In the genomic region with DNA sequence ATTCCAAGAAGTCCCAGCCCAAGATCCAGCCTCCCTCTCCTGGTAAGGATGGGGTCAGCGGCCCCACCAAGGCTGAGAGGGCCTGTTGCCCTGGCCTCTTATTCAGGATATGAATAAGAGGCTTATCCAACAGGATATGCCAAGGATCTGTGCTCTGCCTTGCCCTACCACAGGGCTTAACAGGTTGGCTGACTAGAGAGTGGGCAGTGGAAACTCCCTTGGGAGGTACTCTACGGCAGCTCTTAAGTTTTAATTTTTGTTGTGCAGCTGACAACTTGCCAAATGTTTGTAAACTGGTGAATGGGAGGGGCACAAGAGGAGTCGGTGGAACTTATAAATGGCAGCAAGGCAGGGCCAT, we compare ENCODE assay signal across 11 cellular contexts. TPM values are rescaled to one million over a fixed set of nuclear protein-coding genes. Genes with fewer than 3 reads are reported as not detected.
DNase-seq lines count a peak whose midpoint lies in the region; ATAC-seq and TF ChIP-seq lines count a peak whose summit lies in the region.
"Had no signal": no experiment of that assay in that cellular context is flagged by ENCODE, and none has a peak within 500 bp of the region (broad histone marks: within the 10 kb centered on the region; RNA-seq: fewer than 3 reads in every experiment).

No MANE protein-coding gene starts in this region.

- H3K27me3 ChIP-seq in SJSA1 (replicated peaks) (no peaks in the 10 kb centered on the region), fibroblast of lung (ENCODE audit: control insufficient read depth, insufficient read depth, low read length) (no peaks in the 10 kb centered on the region), psoas muscle (ENCODE audit: insufficient read depth in 3 of 3, low read length in 2 of 3) (no peaks in the 10 kb centered on the region)

- DNase-seq in D341Med (ENCODE audit: low spot score) (peak; percentile 75), SJSA1 (ENCODE audit: low read depth in 1 of 2, low spot score in 2 of 2) (no peak), fibroblast of lung (ENCODE audit: low read depth in 2 of 2) (no peak), psoas muscle (no peak), DMS153 (lab: John Stamatoyannopoulos, UW) (no peak), foreskin fibroblast (no peak)
- DNase-seq: GDM1, NCI-H774 had no signal

- ATAC-seq in psoas muscle (peak; percentile 2 to 26 (median 16)), GM18870 (IDR thresholded peaks at IDR 0.05; ENCODE audit: unreplicated experiment) (no peak), HG03378 (IDR thresholded peaks at IDR 0.05; ENCODE audit: unreplicated experiment) (no peak)

- WGBS in psoas muscle, 3 donors, result 34 to 40% (median 37%) methylated on average over 3 of the region's 3 CpGs

- peaks cover 4% of the 10 kb centered on the region for H3K79me2 ChIP-seq in fibroblast of lung (ENCODE audit: control insufficient read depth, insufficient read depth, low read length)

- H2AFZ ChIP-seq in fibroblast of lung (ENCODE audit: low read length), result no peak overlapping the region

- TF ChIP-seq CTCF in fibroblast of lung (conservative IDR thresholded peaks at IDR 0.05 in 1 of 2, IDR thresholded peaks at IDR 0.05 in 1 of 2; ENCODE audit: low read depth in 1 of 2, low read length in 2 of 2), result peak in 1 of 2 donors; percentile 7
- no peak for TF ChIP-seq CTCF in psoas muscle (IDR thresholded peaks at IDR 0.05)
- no peak for TF ChIP-seq CTCF in foreskin fibroblast (IDR thresholded peaks at IDR 0.05; ENCODE audit: low read depth, low read length)

- H3K9me3 ChIP-seq in SJSA1 (replicated peaks), result no peaks in the 10 kb centered on the region
- H3K9me3 ChIP-seq in fibroblast of lung (ENCODE audit: control insufficient read depth, insufficient read depth, low read depth, low read length), result no peaks in the 10 kb centered on the region
- no peaks in the 10 kb centered on the region for H3K9me3 ChIP-seq in psoas muscle

- intact Hi-C loops in psoas muscle (cut with DNase I), result no loop called here

- H3K36me3 ChIP-seq in SJSA1, result peaks cover 90% of the 10 kb centered on the region
- peaks cover 24% of the 10 kb centered on the region for H3K36me3 ChIP-seq in fibroblast of lung (ENCODE audit: control insufficient read depth, insufficient read depth, low read length)
- H3K36me3 ChIP-seq in psoas muscle (ENCODE audit: insufficient read depth in 1 of 2, low read depth in 1 of 2), result peaks cover 25 to 97% of the 10 kb centered on the region in 2 donors

- no peaks in the 10 kb centered on the region for H4K20me1 ChIP-seq in fibroblast of lung (ENCODE audit: control insufficient read depth, extremely low read depth, insufficient read depth, low read length)

- H3K27ac ChIP-seq in SJSA1 (peak overlapping the region; percentile 99), fibroblast of lung (ENCODE audit: insufficient read depth, low read length) (peak overlapping the region; percentile 98), psoas muscle (peak overlapping the region; percentile 57)
- H3K27ac ChIP-seq: HL-60 had no signal

- no peak overlapping the region for H3K4me3 ChIP-seq in SJSA1
- no peak overlapping the region for H3K4me3 ChIP-seq in fibroblast of lung (replicated peaks in 1 of 4; ENCODE audit: control extremely low read depth in 1 of 4, insufficient read depth in 1 of 4, low read depth in 3 of 4, low read length in 4 of 4)
- no peak overlapping the region for H3K4me3 ChIP-seq in psoas muscle
- H3K4me3 ChIP-seq in foreskin fibroblast (ENCODE audit: low read depth in 1 of 2, low read length in 2 of 2), result no peak overlapping the region

- H3K9ac ChIP-seq in fibroblast of lung (ENCODE audit: insufficient read depth, low read length), result no peak overlapping the region

- H3K4me1 ChIP-seq in SJSA1 (replicated peaks), result peaks cover 57% of the 10 kb centered on the region
- peaks cover 43% of the 10 kb centered on the region for H3K4me1 ChIP-seq in fibroblast of lung (ENCODE audit: control insufficient read depth, extremely low read depth, insufficient read depth, low read length)
- peaks cover 45% of the 10 kb centered on the region for H3K4me1 ChIP-seq in psoas muscle

- H3K4me2 ChIP-seq in fibroblast of lung (ENCODE audit: extremely low read depth, insufficient read depth, low read length), result peak overlapping the region; percentile 28

RNA-seq across cellular contexts. Expression of a gene that starts 16.5 kb away (rescaled TPM):
- 10.2 and 21.3 TPM in 2 replicates for total RNA-seq in SJSA1 (2014; rRNA removed; shearing (Covaris generic))
- total RNA-seq in fibroblast of lung (17.2 and 29.6 TPM in 2 replicates), psoas muscle (1 to 10 TPM; 4.2 to 7.4 (median 5.5) TPM)
- polyA plus RNA-seq in fibroblast of lung (10.4 and 13.3 TPM in 2 replicates), psoas muscle (1 to 10 TPM; 2.5 to 5.5 (median 3.4) TPM)
- polyA plus RNA-seq in fibroblast of lung (2012), result 7.6 and 8.9 TPM in 2 replicates
- polyA minus RNA-seq in fibroblast of lung (ENCODE audit: low replicate concordance), result 16.0 and 24.3 TPM in 2 replicates

RNA-seq across cellular contexts. Expression of a gene that starts 55.2 kb away (rescaled TPM):
- total RNA-seq in SJSA1 (2014; rRNA removed; shearing (Covaris generic)), result 18.4 and 19.9 TPM in 2 replicates
- total RNA-seq in fibroblast of lung, result 4.6 and 6.3 TPM in 2 replicates
- 16.9 and 22.3 TPM in 2 replicates for polyA plus RNA-seq in fibroblast of lung
- polyA plus RNA-seq in fibroblast of lung (2012), result 14.3 and 18.7 TPM in 2 replicates
- polyA minus RNA-seq in fibroblast of lung (ENCODE audit: low replicate concordance), result 56.9 and 116 TPM in 2 replicates
- 10 to 100 TPM in 3 of 4 donors, 1 to 10 TPM in 1; 9.9 to 16.9 (median 12.5) TPM for total RNA-seq in psoas muscle
- polyA plus RNA-seq in psoas muscle, result 10 to 100 TPM in 1 of 3 donors, 1 to 10 TPM in 2; 7.7 to 11.3 (median 9.6) TPM

Comparison
In these comparisons a context has a peak if more than half of its experiments do, and no peak if none do; other contexts are left out.
1. ATAC-seq: peak in psoas muscle (4 of 4); none in GM18870 (single experiment) and HG03378 (single experiment).
2. Peak in every context shown above with its lines, with median percentiles within 50 percentile points of each other: H3K27ac ChIP-seq.